In genomic region chr1:35434703-35435102, GRCh38 we compare ENCODE assay signal across 19 cellular contexts.
"Had no signal": no experiment of that assay in that cellular context is flagged by ENCODE, and none has a peak within 500 bp of the region (broad histone marks: within the 10 kb centered on the region; RNA-seq: fewer than 3 reads in every experiment).

No MANE protein-coding gene starts in this region.

- DNase-seq: IMR-90, Kasumi-1, MM.1S, NCI-H1092 treated with DMSO at 0.1 percent for 48 hours, NCI-H1436, NCI-H187, NCI-H2029, NCI-H2081 treated with DMSO at 0.1 percent for 48 hours, NCI-H2171, NCI-H226, NCI-H446, NCI-H510A, NCI-H524 treated with DMSO at 0.1 percent for 48 hours, NCI-H69, NCI-H774, SHP77 had no signal

- FAIRE-seq: HepG2, K562 had no signal

- ATAC-seq: HepG2, K562, SK-N-SH treated with all-trans-retinoic acid at 6 μM for 48 hours had no signal
